In genomic region chr3:14213066-14213774, GRCh38 we compare ENCODE assay signal across 20 cellular contexts. TPM values are rescaled to one million over a fixed set of nuclear protein-coding genes. Genes with fewer than 3 reads are reported as not detected.
A peak's percentile ranks its signal among the peaks of the same experiment; 100 is the strongest.
DNase-seq lines count a peak whose midpoint lies in the region; ATAC-seq, FAIRE-seq and TF ChIP-seq lines count a peak whose summit lies in the region.
"Had no signal": no experiment of that assay in that cellular context is flagged by ENCODE, and none has a peak within 500 bp of the region (broad histone marks: within the 10 kb centered on the region; RNA-seq: fewer than 3 reads in every experiment).

No MANE protein-coding gene starts in this region.

- TF ChIP-seq CTCF in HepG2 (CRISPR knock-in tag; IDR thresholded peaks at IDR 0.05): no peak
- no peak for TF ChIP-seq CTCF in right lobe of liver (IDR thresholded peaks at IDR 0.05)

- H2BK5ac ChIP-seq in mesenchymal stem cell (ENCODE audit: low read depth, low read length, poor library complexity, severe bottlenecking): no peak overlapping the region

- 26% methylated on average over 4 of the region's 7 CpGs for WGBS in HepG2 (ENCODE audit: low lambda C conversion rate)
- WGBS in right lobe of liver (ENCODE audit: insufficient coverage, low coverage, low lambda C conversion rate, missing lambda C conversion rate): 88% methylated on average over 4 of the region's 7 CpGs
- WGBS in mesenchymal stem cell: over 99% methylated on average over 5 of the region's 7 CpGs

- H3K4me2 ChIP-seq in HepG2 (ENCODE audit: low read depth, low read length) (no peak overlapping the region), mesenchymal stem cell (ENCODE audit: low read length, poor library complexity, severe bottlenecking) (no peak overlapping the region)
- H3K4me2 ChIP-seq: BLaER1, GM23338 had no signal

- no peaks in the 10 kb centered on the region for H4K20me1 ChIP-seq in HepG2 (ENCODE audit: insufficient read depth, low read length)
- H4K20me1 ChIP-seq: BLaER1 had no signal

- H3K4ac ChIP-seq in mesenchymal stem cell (ENCODE audit: low read depth in 1 of 2, low read length in 2 of 2): no peak overlapping the region

- H2AFZ ChIP-seq in HepG2 (ENCODE audit: low read length) (no peak overlapping the region), mesenchymal stem cell (ENCODE audit: low read depth, low read length) (no peak overlapping the region)
- H2AFZ ChIP-seq: GM23338 had no signal

- H3K18ac ChIP-seq in mesenchymal stem cell (ENCODE audit: low read depth in 1 of 2, low read length in 2 of 2): no peak overlapping the region

- ATAC-seq in HepG2 (no peak), right lobe of liver (no peak), GM19023 (IDR thresholded peaks at IDR 0.05; ENCODE audit: unreplicated experiment) (no peak)
- ATAC-seq: CD8-positive, alpha-beta T cell; GM23338; HCT116 had no signal

- peaks cover 55% of the 10 kb centered on the region for H3K4me1 ChIP-seq in HepG2 (ENCODE audit: insufficient read depth, low read length)
- H3K4me1 ChIP-seq in right lobe of liver: no peaks in the 10 kb centered on the region
- H3K4me1 ChIP-seq in mesenchymal stem cell (ENCODE audit: control insufficient read depth, insufficient read depth, low read depth, low read length): peaks cover 15% of the 10 kb centered on the region
- H3K4me1 ChIP-seq: BLaER1 had no signal

- no peak overlapping the region for H3K9ac ChIP-seq in HepG2 (ENCODE audit: insufficient read depth, low read depth, low read length)
- H3K9ac ChIP-seq in mesenchymal stem cell (ENCODE audit: low read length): no peak overlapping the region
- H3K9ac ChIP-seq: BLaER1 had no signal

- H3K79me1 ChIP-seq in mesenchymal stem cell (replicated peaks; ENCODE audit: low read length, poor library complexity, severe bottlenecking): no peaks in the 10 kb centered on the region

- no peaks in the 10 kb centered on the region for H3K36me3 ChIP-seq in HepG2 (replicated peaks in 1 of 2; ENCODE audit: control insufficient read depth in 1 of 2, insufficient read depth in 2 of 2, low read length in 2 of 2)
- H3K36me3 ChIP-seq in right lobe of liver: no peaks in the 10 kb centered on the region
- H3K36me3 ChIP-seq in mesenchymal stem cell (ENCODE audit: control insufficient read depth in 1 of 2, insufficient read depth in 2 of 2, low read depth in 1 of 2, low read length in 2 of 2): no peaks in the 10 kb centered on the region
- H3K36me3 ChIP-seq: BLaER1 had no signal

- peak overlapping the region; percentile 66 for H2AK5ac ChIP-seq in mesenchymal stem cell (ENCODE audit: low read length, severe bottlenecking)

- DNase-seq in HepG2 (ENCODE audit: low spot score): no peak
- DNase-seq in right lobe of liver: no peak
- DNase-seq in mesenchymal stem cell: no peak
- DNase-seq in ureter (ENCODE audit: low spot score): peak; percentile 7
- DNase-seq in NCI-H82 treated with DMSO at 0.1 percent for 48 hours (lab: John Stamatoyannopoulos, UW; ENCODE audit: unreplicated experiment): no peak
- DNase-seq: Caco-2; CD4-positive, CD25-positive, alpha-beta regulatory T cell; CD8-positive, alpha-beta T cell; DMS153; DND-41; H9 had no signal

- no peak overlapping the region for H2BK120ac ChIP-seq in mesenchymal stem cell (ENCODE audit: low read depth, low read length)

- intact Hi-C loops in HepG2 (cut with micrococcal nuclease; ENCODE audit: unreplicated experiment) (no loop called here), right lobe of liver (cut with DNase I) (no loop called here)

- BruUV-seq in HepG2 (replicated peaks; lab: Mats Ljungman, UMichigan): no TSS peak

- FAIRE-seq in HepG2 (lab: Jason Lieb, UNC): no peak
- FAIRE-seq: A204.1, G401.6, GM12892 had no signal

- H3K14ac ChIP-seq in mesenchymal stem cell (ENCODE audit: low read length in 2 of 2): peak overlapping the region in 1 of 2 experiments; percentile 18

- H3K27me3 ChIP-seq in HepG2 (ENCODE audit: control insufficient read depth in 1 of 2, insufficient read depth in 2 of 2, low read length in 2 of 2) (no peaks in the 10 kb centered on the region; a peak in 1 of 5 replicates), right lobe of liver (no peaks in the 10 kb centered on the region), mesenchymal stem cell (ENCODE audit: control insufficient read depth in 1 of 2, insufficient read depth in 1 of 2, low read length in 2 of 2) (no peaks in the 10 kb centered on the region)
- H3K27me3 ChIP-seq: BLaER1 had no signal

- in situ Hi-C loops in HepG2 (cut with HindIII; ENCODE audit: extremely low pct_ligation_motif_present, low pct_unique_long_range_greater_than_20kb): no loop called here

- no peak for TF ChIP-seq POLR2A in HepG2 (IDR thresholded peaks at IDR 0.05; ENCODE audit: insufficient read depth in 1 of 2, low read depth in 2 of 2, low read length in 2 of 2)
- TF ChIP-seq POLR2A in right lobe of liver (IDR thresholded peaks at IDR 0.05): no peak

- H3K27ac ChIP-seq in HepG2 (ENCODE audit: extremely low read length, insufficient read depth, low read length) (no peak overlapping the region), right lobe of liver (no peak overlapping the region), mesenchymal stem cell (ENCODE audit: low read length, poor library complexity, severe bottlenecking) (no peak overlapping the region)
- H3K27ac ChIP-seq: 22Rv1, BLaER1, C4-2B had no signal

- CTCF ChIA-PET in HepG2 (lab: Yijun Ruan, JAX; ENCODE audit: low intra/inter-chr PET ratio, low total read pairs): no interaction called here

- H2BK12ac ChIP-seq in mesenchymal stem cell (ENCODE audit: low read length in 2 of 2): peak overlapping the region in 1 of 2 experiments; percentile 91

- H2BK15ac ChIP-seq in mesenchymal stem cell (ENCODE audit: low read depth, poor library complexity, severe bottlenecking): no peak overlapping the region

- H3K4me3 ChIP-seq in HepG2 (replicated peaks in 1 of 3; ENCODE audit: insufficient read depth in 1 of 3, low read depth in 2 of 3, low read length in 3 of 3): no peak overlapping the region
- H3K4me3 ChIP-seq in right lobe of liver: no peak overlapping the region
- no peak overlapping the region for H3K4me3 ChIP-seq in mesenchymal stem cell (ENCODE audit: insufficient read depth in 1 of 2, low read depth in 1 of 2, low read length in 2 of 2)
- H3K4me3 ChIP-seq: BLaER1, GM23338 had no signal

- TF ChIP-seq RAD21 in HepG2 (CRISPR knock-in tag; IDR thresholded peaks at IDR 0.05): no peak

- POLR2A ChIA-PET in HepG2 (lab: Yijun Ruan, JAX): interaction anchor here (1.5 kb wide), 1 partner anchor 35 kb away, joined by 5 read pairs; the partner anchor contains the start of genes LSM3 and XPC

- no peaks in the 10 kb centered on the region for H3K9me3 ChIP-seq in HepG2 (ENCODE audit: low read length)
- no peaks in the 10 kb centered on the region for H3K9me3 ChIP-seq in right lobe of liver
- no peaks in the 10 kb centered on the region for H3K9me3 ChIP-seq in mesenchymal stem cell (ENCODE audit: control insufficient read depth, low read length)
- H3K9me3 ChIP-seq: BLaER1, Caco-2 had no signal

- H4K91ac ChIP-seq in mesenchymal stem cell (ENCODE audit: low read length): no peak overlapping the region

- TF ChIP-seq EP300 in HepG2 (IDR thresholded peaks at IDR 0.05; ENCODE audit: low read depth in 2 of 2, low read length in 2 of 2) (no peak), HepG2 (CRISPR knock-in tag; IDR thresholded peaks at IDR 0.05; ENCODE audit: borderline replicate concordance) (no peak)

- no peak overlapping the region for H4K8ac ChIP-seq in mesenchymal stem cell (ENCODE audit: low read length)

- no peak overlapping the region for H3K23ac ChIP-seq in mesenchymal stem cell (ENCODE audit: low read length in 2 of 2)

- H3K79me2 ChIP-seq in HepG2 (ENCODE audit: insufficient read depth, low read length): no peaks in the 10 kb centered on the region

RNA-seq across cellular contexts. Expression of gene LSM3, which starts 34.6 kb away (rescaled TPM):
- 19.4 and 28.7 TPM in 2 replicates for total RNA-seq in HepG2 (2016; rRNA removed; fragmentation: Illumina TruSeq; extraction: Trizol)
- total RNA-seq in HepG2 (2016; cell fraction: cytosol; rRNA removed; fragmentation: Illumina TruSeq; extraction: Trizol; ENCODE audit: low read depth): 9.0 and 9.3 TPM in 2 replicates
- total RNA-seq in HepG2 (2016; cell fraction: insoluble cytoplasmic fraction; rRNA removed; fragmentation: Illumina TruSeq; extraction: Trizol): 20.1 and 30.7 TPM in 2 replicates
- total RNA-seq in HepG2 (2016; cell fraction: membrane; rRNA removed; fragmentation: Illumina TruSeq; extraction: Trizol): 15.0 and 16.0 TPM in 2 replicates
- 8.0 and 8.6 TPM in 2 replicates for total RNA-seq in HepG2 (2016; cell fraction: nucleus; rRNA removed; fragmentation: Illumina TruSeq; extraction: Trizol)
- polyA plus RNA-seq in HepG2 (2011; rRNA removed): 2.8 and 5.1 TPM in 2 replicates
- polyA plus RNA-seq in HepG2 (2011; cell fraction: cytosol; rRNA removed): 1.7 and 2.5 TPM in 2 replicates
- 1.0 and 1.2 TPM in 2 replicates for polyA plus RNA-seq in HepG2 (2011; cell fraction: nucleus; rRNA removed)
- polyA plus RNA-seq in HepG2 (2012): 6.7 and 14.3 TPM in 2 replicates
- 11.3 and 14.2 TPM in 2 replicates for polyA plus RNA-seq in HepG2 (2016; cell fraction: cytosol; fragmentation: Illumina TruSeq; extraction: Trizol; ENCODE audit: low read depth)
- 33.0 and 38.8 TPM in 2 replicates for polyA plus RNA-seq in HepG2 (2016; cell fraction: insoluble cytoplasmic fraction; fragmentation: Illumina TruSeq; extraction: Trizol; ENCODE audit: low read depth)
- 15.2 and 17.8 TPM in 2 replicates for polyA plus RNA-seq in HepG2 (2016; cell fraction: membrane; fragmentation: Illumina TruSeq; extraction: Trizol; ENCODE audit: low read depth)
- polyA plus RNA-seq in HepG2 (2016; cell fraction: nucleus; fragmentation: Illumina TruSeq; extraction: Trizol; ENCODE audit: insufficient read depth, low read depth): 12.2 and 14.0 TPM in 2 replicates
- polyA minus RNA-seq in HepG2 (2011; rRNA and poly(A)+ RNA removed; ENCODE audit: low replicate concordance): 1.8 and 3.7 TPM in 2 replicates
- polyA minus RNA-seq in HepG2 (2011; cell fraction: cytosol; rRNA and poly(A)+ RNA removed): 1.1 and 1.2 TPM in 2 replicates
- polyA minus RNA-seq in HepG2 (2011; cell fraction: nucleus; rRNA and poly(A)+ RNA removed): 6.7 and 7.2 TPM in 2 replicates
- total RNA-seq in right lobe of liver: 1 to 10 TPM; 4.5 to 7.4 (median 6.1) TPM
- polyA plus RNA-seq in mesenchymal stem cell (2013, experiment 1 of 2): 14.3 TPM
- polyA plus RNA-seq in mesenchymal stem cell (2013, experiment 2 of 2): 14.7 TPM
- 11.4 TPM for total RNA-seq in ureter

RNA-seq across cellular contexts. Expression of gene XPC, which starts 34.8 kb away (rescaled TPM):
- total RNA-seq in HepG2 (2016; rRNA removed; fragmentation: Illumina TruSeq; extraction: Trizol) (19.2 and 24.1 TPM in 2 replicates), right lobe of liver (10 to 100 TPM; 14.4 to 23.1 (median 20.0) TPM), ureter (55.6 TPM)
- 3.7 and 5.6 TPM in 2 replicates for total RNA-seq in HepG2 (2016; cell fraction: cytosol; rRNA removed; fragmentation: Illumina TruSeq; extraction: Trizol; ENCODE audit: low read depth)
- 17.3 and 22.5 TPM in 2 replicates for total RNA-seq in HepG2 (2016; cell fraction: insoluble cytoplasmic fraction; rRNA removed; fragmentation: Illumina TruSeq; extraction: Trizol)
- total RNA-seq in HepG2 (2016; cell fraction: membrane; rRNA removed; fragmentation: Illumina TruSeq; extraction: Trizol): 5.4 and 7.1 TPM in 2 replicates
- 29.8 and 32.0 TPM in 2 replicates for total RNA-seq in HepG2 (2016; cell fraction: nucleus; rRNA removed; fragmentation: Illumina TruSeq; extraction: Trizol)
- polyA plus RNA-seq in HepG2 (2011; rRNA removed): 9.4 and 13.5 TPM in 2 replicates
- polyA plus RNA-seq in HepG2 (2011; cell fraction: cytosol; rRNA removed): 5.6 and 7.4 TPM in 2 replicates
- 40.8 and 46.3 TPM in 2 replicates for polyA plus RNA-seq in HepG2 (2011; cell fraction: nucleus; rRNA removed)
- 20.6 and 22.0 TPM in 2 replicates for polyA plus RNA-seq in HepG2 (2012)
- polyA plus RNA-seq in HepG2 (2016; cell fraction: cytosol; fragmentation: Illumina TruSeq; extraction: Trizol; ENCODE audit: low read depth): 0.59 and 0.94 TPM in 2 replicates
- polyA plus RNA-seq in HepG2 (2016; cell fraction: insoluble cytoplasmic fraction; fragmentation: Illumina TruSeq; extraction: Trizol; ENCODE audit: low read depth): 13.8 and 16.6 TPM in 2 replicates
- 1.5 and 1.9 TPM in 2 replicates for polyA plus RNA-seq in HepG2 (2016; cell fraction: membrane; fragmentation: Illumina TruSeq; extraction: Trizol; ENCODE audit: low read depth)
- polyA plus RNA-seq in HepG2 (2016; cell fraction: nucleus; fragmentation: Illumina TruSeq; extraction: Trizol; ENCODE audit: insufficient read depth, low read depth): 38.7 and 40.3 TPM in 2 replicates
- 12.4 and 15.1 TPM in 2 replicates for polyA minus RNA-seq in HepG2 (2011; rRNA and poly(A)+ RNA removed; ENCODE audit: low replicate concordance)
- polyA minus RNA-seq in HepG2 (2011; cell fraction: cytosol; rRNA and poly(A)+ RNA removed): 7.6 and 8.9 TPM in 2 replicates
- 38.9 and 54.2 TPM in 2 replicates for polyA minus RNA-seq in HepG2 (2011; cell fraction: nucleus; rRNA and poly(A)+ RNA removed)
- polyA plus RNA-seq in mesenchymal stem cell (2013, experiment 1 of 2): 16.7 TPM
- polyA plus RNA-seq in mesenchymal stem cell (2013, experiment 2 of 2): 16.5 TPM
